20 cellular contexts compared by ENCODE assay signal in genomic region chr12:49797452-49797782, GRCh38.
"Had no signal": no experiment of that assay in that cellular context is flagged by ENCODE, and none has a peak within 500 bp of the region (broad histone marks: within the 10 kb centered on the region; RNA-seq: fewer than 3 reads in every experiment).

No MANE protein-coding gene starts in this region.

- H3K4me2 ChIP-seq: hepatocyte had no signal

- H3K27me3 ChIP-seq: gastroesophageal sphincter, hepatocyte, right lobe of liver, stomach, thyroid gland, uterus had no signal

- H3K9me3 ChIP-seq: gastroesophageal sphincter, right lobe of liver, stomach, thyroid gland, uterus had no signal

- DNase-seq: activated CD4-positive, alpha-beta T cell treated with anti-CD3 and anti-CD28 coated beads for 48 hours; activated CD4-positive, alpha-beta T cell treated with anti-CD3 and anti-CD28 coated beads, Interleukin-2, amount 50 U/mL, for 48 hours; activated CD8-positive, alpha-beta memory T cell treated with anti-CD3 and anti-CD28 coated beads for 24 hours; activated effector memory CD4-positive, alpha-beta T cell treated with Interleukin-2 at 50 U/mL for 16 hours; activated naive CD4-positive, alpha-beta T cell treated with Interleukin-2 at 50 U/mL for 16 hours; anterior cingulate cortex; left ventricle myocardium superior; mammary epithelial cell; naive thymus-derived CD8-positive, alpha-beta T cell; right lobe of liver; small intestine; stimulated activated CD4-positive, alpha-beta T cell treated with anti-CD3 and anti-CD28 coated beads, Interleukin-2, amount 100 ng/mL, for 24 hours; stimulated activated naive B cell treated with anti-CD40 and anti-IgM and Interleukin-4, amounts not matched to agents 10 μg/mL and 1 μg/mL and 100 μg/mL, for 72 hours; stomach; T-helper 9 cell; thyroid gland; uterus; WERI-Rb-1 had no signal

- H3K36me3 ChIP-seq: uterus had no signal

- H3K4me3 ChIP-seq: gastroesophageal sphincter, hepatocyte, right lobe of liver, stomach, thyroid gland, uterus had no signal

- H3K27ac ChIP-seq: gastroesophageal sphincter, hepatocyte, right lobe of liver, thyroid gland, uterus, WERI-Rb-1 had no signal

- H3K79me2 ChIP-seq: hepatocyte had no signal

- H2AFZ ChIP-seq: hepatocyte had no signal

- H3K4me1 ChIP-seq: stomach, thyroid gland, uterus had no signal
